Comparison of ENCODE assay signal across 8 cellular contexts in the genomic region with DNA sequence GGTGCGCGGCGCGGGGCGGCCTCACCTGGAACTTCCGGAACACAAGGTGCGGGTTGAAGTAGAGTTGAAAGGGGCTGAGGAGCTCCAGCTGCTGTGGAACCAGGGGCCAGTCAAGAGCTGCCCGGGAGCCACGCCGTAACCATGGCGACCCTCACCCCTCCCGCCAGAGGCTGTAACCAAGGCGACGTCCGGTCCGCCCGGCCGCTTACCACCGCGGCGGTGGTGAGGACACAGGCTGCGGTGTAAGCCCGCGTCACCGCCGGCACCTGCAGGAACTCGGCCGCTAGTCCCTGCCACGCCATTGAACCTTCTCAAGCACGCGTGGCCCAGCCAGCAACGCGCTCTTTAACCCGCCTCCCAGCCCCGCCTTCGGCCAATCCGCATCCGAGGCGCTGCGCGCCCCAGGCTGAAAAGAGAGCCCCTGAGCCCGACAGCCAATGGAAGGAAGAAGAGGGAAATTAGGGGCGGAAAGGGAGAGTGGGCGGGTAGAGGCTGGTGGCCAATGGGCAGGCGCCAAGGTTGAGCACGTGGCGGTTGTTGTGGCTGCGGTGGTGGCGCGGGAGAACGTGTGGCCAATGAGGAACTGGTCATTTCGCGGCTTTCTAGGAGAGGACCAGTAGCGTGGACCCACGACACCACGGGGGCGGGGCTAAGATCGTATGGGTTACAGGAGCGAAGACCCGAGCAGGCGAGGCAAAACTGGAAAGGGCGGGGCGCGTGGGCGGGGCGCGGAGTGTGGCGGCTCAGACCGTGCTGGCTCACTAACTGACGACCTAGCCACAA. TPM values are rescaled to one million over a fixed set of nuclear protein-coding genes. Genes with fewer than 3 reads are reported as not detected.
A peak's percentile ranks its signal among the peaks of the same experiment; 100 is the strongest.
DNase-seq lines count a peak whose midpoint lies in the region; ATAC-seq and TF ChIP-seq lines count a peak whose summit lies in the region.

A gene (minus strand): TSS at position 321 of the 783 bp plus-strand sequence. CDS start 19 bp downstream, at position 302.

- H3K4me1 ChIP-seq in endodermal cell (ENCODE audit: control insufficient read depth, insufficient read depth, low read length) = no peaks in the 10 kb centered on the region

- H3K4me3 ChIP-seq in HL-60 (replicated peaks; ENCODE audit: insufficient read depth, low read length) = peak within 1 kb of the TSS; percentile 64
- H3K4me3 ChIP-seq in endodermal cell (ENCODE audit: low read length) = peak within 1 kb of the TSS; percentile 79

- TF ChIP-seq CTCF in CD14-positive monocyte (IDR thresholded peaks at IDR 0.05) (no peak), HL-60 (IDR thresholded peaks at IDR 0.05; ENCODE audit: insufficient read depth, low read length) (no peak), endodermal cell (conservative IDR thresholded peaks at IDR 0.05) (no peak)

- H3K27me3 Mint-ChIP-seq in CD14-positive monocyte (ENCODE audit: low read depth in 3 of 3) (peaks cover 3 to 8% (median 4%) of the 10 kb centered on the region in 3 donors), endodermal cell (ENCODE audit: insufficient read depth) (peaks cover 31% of the 10 kb centered on the region)

- H3K27me3 ChIP-seq in HL-60 (ENCODE audit: insufficient read depth, poor library complexity, severe bottlenecking) (no peaks in the 10 kb centered on the region), endodermal cell (ENCODE audit: control insufficient read depth, insufficient read depth, low read length, poor library complexity, severe bottlenecking) (no peaks in the 10 kb centered on the region)

- ATAC-seq in GM19455 (IDR thresholded peaks at IDR 0.05; ENCODE audit: unreplicated experiment) = peak; percentile 79

- H3K27ac ChIP-seq in HL-60 (replicated peaks) = peak within 1 kb of the TSS; percentile 80
- peak within 1 kb of the TSS; percentile 73 for H3K27ac ChIP-seq in endodermal cell (ENCODE audit: low read depth, low read length)

- peak within 1 kb of the TSS; percentile 83 to 88 for H3K4me3 Mint-ChIP-seq in CD14-positive monocyte
- H3K4me3 Mint-ChIP-seq in endodermal cell = peak within 1 kb of the TSS; percentile 65

- WGBS in endodermal cell (ENCODE audit: insufficient coverage in 1 of 2, insufficient read length in 1 of 2), 2 experiments = 1 to 2% methylated on average over 33 to 70 of the region's 70 CpGs

- intact Hi-C loops in CD14-positive monocyte (cut with micrococcal nuclease) = loop anchor here (2.0 to 5.0 kb wide), 2 partner anchors 52 to 122 kb away; a partner anchor contains a TSS

- H3K4me1 Mint-ChIP-seq in CD14-positive monocyte = peaks cover 20% of the 10 kb centered on the region
- peaks cover 7% of the 10 kb centered on the region for H3K4me1 Mint-ChIP-seq in endodermal cell

- H3K9me3 Mint-ChIP-seq in CD14-positive monocyte = no peaks in the 10 kb centered on the region
- H3K9me3 Mint-ChIP-seq in endodermal cell = no peaks in the 10 kb centered on the region

- peak within 1 kb of the TSS; percentile 51 for H3K9ac ChIP-seq in endodermal cell (ENCODE audit: extremely low read depth, low read length, poor library complexity, severe bottlenecking)

- no peaks in the 10 kb centered on the region for H3K9me3 ChIP-seq in endodermal cell (ENCODE audit: control insufficient read depth, low read length)

- H3K36me3 ChIP-seq in endodermal cell (ENCODE audit: control insufficient read depth, insufficient read depth, low read length) = peaks cover 18% of the 10 kb centered on the region

- DNase-seq in CD14-positive monocyte (ENCODE audit: low spot score) = peak; percentile 100
- DNase-seq in HL-60 (ENCODE audit: low read depth in 1 of 2, low spot score in 1 of 2) = peak; percentile 100
- DNase-seq in NOMO-1 (lab: John Stamatoyannopoulos, UW; ENCODE audit: unreplicated experiment in 2 of 2) = peak; percentile 99
- peak; percentile 80 for DNase-seq in activated CD8-positive, alpha-beta memory T cell treated with anti-CD3 and anti-CD28 coated beads, Interleukin-2, amount 50 U/mL, for 1 hour (ENCODE audit: extremely low read depth)
- DNase-seq in endodermal cell = peak; percentile 100
- peak; percentile 97 for DNase-seq in mesenteric fat pad (ENCODE audit: low spot score)
- DNase-seq in stimulated activated CD8-positive, alpha-beta memory T cell treated with anti-CD3 and anti-CD28 coated beads, Interleukin-12 subunit alpha, Interleukin-12 subunit beta, amount 100 ng/mL, for 4 hours (ENCODE audit: low read depth) = peak; percentile 89

- H3K36me3 Mint-ChIP-seq in CD14-positive monocyte = peaks cover 18 to 29% of the 10 kb centered on the region in 2 donors
- H3K36me3 Mint-ChIP-seq in endodermal cell (ENCODE audit: low read depth) = peaks cover 13% of the 10 kb centered on the region

- H3K27ac Mint-ChIP-seq in CD14-positive monocyte (peak within 1 kb of the TSS; percentile 72 to 94 (median 85)), endodermal cell (peak within 1 kb of the TSS; percentile 92)

RNA-seq across cellular contexts. Expression of the gene that starts here (rescaled TPM):
- polyA plus RNA-seq in CD14-positive monocyte = under 1 TPM; 0.23 to 0.28 TPM
- 1 to 10 TPM; 6.3 to 7.6 TPM for total RNA-seq in endodermal cell
- 8.1 TPM for polyA plus RNA-seq in endodermal cell (2013, experiment 1 of 2)
- polyA plus RNA-seq in endodermal cell (2013, experiment 2 of 2) = 7.7 TPM
- 1.4 TPM for total RNA-seq in mesenteric fat pad

Comparison
In these comparisons a context has a peak if more than half of its experiments do, and no peak if none do; other contexts are left out.
1. Peak in every context shown above with its lines: DNase-seq, ATAC-seq, H3K4me3 ChIP-seq and H3K27ac ChIP-seq.
2. Peak in DNase-seq in CD14-positive monocyte; RNA of the gene not detected or under 1 TPM.